In genomic region chr6:169072127-169073042, GRCh38 we compare ENCODE assay signal across 26 cellular contexts.
DNase-seq lines count a peak whose midpoint lies in the region; ATAC-seq, FAIRE-seq and TF ChIP-seq lines count a peak whose summit lies in the region.
"Had no signal": no experiment of that assay in that cellular context is flagged by ENCODE, and none has a peak within 500 bp of the region (broad histone marks: within the 10 kb centered on the region; RNA-seq: fewer than 3 reads in every experiment).

No MANE protein-coding gene starts in this region.

- POLR2A ChIA-PET in HepG2 (lab: Yijun Ruan, JAX) = no interaction called here

- no peak overlapping the region for H2BK5ac ChIP-seq in trophoblast cell (ENCODE audit: low read depth, low read length, poor library complexity)

- H2AK5ac ChIP-seq in trophoblast cell (ENCODE audit: low read length) = no peak overlapping the region

- H3K9ac ChIP-seq in HepG2 (ENCODE audit: insufficient read depth, low read depth, low read length) (no peak overlapping the region), colonic mucosa (ENCODE audit: low read depth in 2 of 2, low read length in 2 of 2) (peak overlapping the region in 1 of 2 donors; percentile 2), trophoblast cell (ENCODE audit: low read length) (no peak overlapping the region)
- H3K9ac ChIP-seq: BLaER1 had no signal

- H3K4me3 ChIP-seq in HepG2 (replicated peaks in 1 of 3; ENCODE audit: insufficient read depth in 1 of 3, low read depth in 2 of 3, low read length in 3 of 3) (no peak overlapping the region), right lobe of liver (no peak overlapping the region), colonic mucosa (no peak overlapping the region), trophoblast cell (ENCODE audit: low read depth, low read length) (no peak overlapping the region)
- H3K4me3 ChIP-seq: BLaER1, heart right ventricle, upper lobe of left lung had no signal

- H4K91ac ChIP-seq in trophoblast cell (ENCODE audit: low read depth, low read length) = peak overlapping the region; percentile 58

- H3K4me1 ChIP-seq in HepG2 (ENCODE audit: insufficient read depth, low read length) = no peaks in the 10 kb centered on the region
- H3K4me1 ChIP-seq in right lobe of liver = no peaks in the 10 kb centered on the region
- no peaks in the 10 kb centered on the region for H3K4me1 ChIP-seq in colonic mucosa
- H3K4me1 ChIP-seq in trophoblast cell (ENCODE audit: control insufficient read depth in 1 of 2, insufficient read depth in 2 of 2, low read length in 2 of 2) = peaks cover 0 to 6% of the 10 kb centered on the region in 2 experiments
- H3K4me1 ChIP-seq: BLaER1, Caco-2, upper lobe of left lung had no signal

- peak overlapping the region; percentile 1 for H2BK12ac ChIP-seq in trophoblast cell (ENCODE audit: low read length)

- no peak overlapping the region for H3K23ac ChIP-seq in trophoblast cell (ENCODE audit: low read length)

- H3K4me1 Mint-ChIP-seq in Calu3 (ENCODE audit: low read depth, unreplicated experiment) = peaks cover 27% of the 10 kb centered on the region
- H3K4me1 Mint-ChIP-seq: activated CD4-positive, alpha-beta T cell treated with anti-CD3 and anti-CD28 coated beads, Interleukin-2, amount 10 ng/mL, durations not matched to agents 7 days and 5 days; activated CD8-positive, alpha-beta memory T cell treated with anti-CD3 and anti-CD28 coated beads, Interleukin-2, amount 10 ng/mL, durations not matched to agents 7 days and 5 days; activated naive CD4-positive, alpha-beta T cell treated with anti-CD3 and anti-CD28 coated beads, Interleukin-2, amount 50 U/mL, for 24 hours; IgD-negative memory B cell; naive thymus-derived CD4-positive, alpha-beta T cell had no signal

- TF ChIP-seq POLR2A in HepG2 (IDR thresholded peaks at IDR 0.05; ENCODE audit: insufficient read depth in 1 of 2, low read depth in 2 of 2, low read length in 2 of 2) (no peak), right lobe of liver (IDR thresholded peaks at IDR 0.05) (no peak)

- no peak overlapping the region for H3K27ac Mint-ChIP-seq in Calu3 (ENCODE audit: unreplicated experiment)
- H3K27ac Mint-ChIP-seq: activated CD4-positive, alpha-beta T cell treated with anti-CD3 and anti-CD28 coated beads, Interleukin-2, amount 10 ng/mL, durations not matched to agents 7 days and 5 days; activated CD8-positive, alpha-beta memory T cell treated with anti-CD3 and anti-CD28 coated beads, Interleukin-2, amount 10 ng/mL, durations not matched to agents 7 days and 5 days; activated naive CD4-positive, alpha-beta T cell treated with anti-CD3 and anti-CD28 coated beads, Interleukin-2, amount 50 U/mL, for 24 hours; naive thymus-derived CD4-positive, alpha-beta T cell had no signal

- H3K4me3 Mint-ChIP-seq in Calu3 (ENCODE audit: low read depth, unreplicated experiment) = no peak overlapping the region
- H3K4me3 Mint-ChIP-seq: activated CD4-positive, alpha-beta T cell treated with anti-CD3 and anti-CD28 coated beads, Interleukin-2, amount 10 ng/mL, durations not matched to agents 7 days and 5 days; activated CD8-positive, alpha-beta memory T cell treated with anti-CD3 and anti-CD28 coated beads, Interleukin-2, amount 10 ng/mL, durations not matched to agents 7 days and 5 days; activated naive CD4-positive, alpha-beta T cell treated with anti-CD3 and anti-CD28 coated beads, Interleukin-2, amount 50 U/mL, for 24 hours; IgD-negative memory B cell; naive thymus-derived CD4-positive, alpha-beta T cell had no signal

- no peaks in the 10 kb centered on the region for H4K20me1 ChIP-seq in HepG2 (ENCODE audit: insufficient read depth, low read length)
- H4K20me1 ChIP-seq: BLaER1 had no signal

- H3K14ac ChIP-seq in trophoblast cell (ENCODE audit: low read length) = no peak overlapping the region

- CTCF ChIA-PET in HepG2 (lab: Yijun Ruan, JAX; ENCODE audit: low intra/inter-chr PET ratio, low total read pairs) = no interaction called here
- CTCF ChIA-PET in Calu3 (lab: Charles Lee) = no interaction called here

- H3K9me3 Mint-ChIP-seq in Calu3 (ENCODE audit: low read depth, unreplicated experiment) = peaks cover under 1% of the 10 kb centered on the region
- H3K9me3 Mint-ChIP-seq: activated CD4-positive, alpha-beta T cell treated with anti-CD3 and anti-CD28 coated beads, Interleukin-2, amount 10 ng/mL, durations not matched to agents 7 days and 5 days; activated naive CD4-positive, alpha-beta T cell treated with anti-CD3 and anti-CD28 coated beads, Interleukin-2, amount 50 U/mL, for 24 hours; IgD-negative memory B cell had no signal

- H4K12ac ChIP-seq in trophoblast cell (ENCODE audit: low read depth, low read length) = no peak overlapping the region

- H3K79me1 ChIP-seq in trophoblast cell (ENCODE audit: low read length) = peaks cover 2% of the 10 kb centered on the region

- H3K4me2 ChIP-seq in HepG2 (ENCODE audit: low read depth, low read length) = no peak overlapping the region
- H3K4me2 ChIP-seq in trophoblast cell (ENCODE audit: low read length) = no peak overlapping the region
- H3K4me2 ChIP-seq: BLaER1 had no signal

- H4K8ac ChIP-seq in trophoblast cell (ENCODE audit: low read depth, low read length) = no peak overlapping the region

- no peaks in the 10 kb centered on the region for H3K36me3 Mint-ChIP-seq in Calu3 (ENCODE audit: insufficient read depth, unreplicated experiment)
- H3K36me3 Mint-ChIP-seq: activated CD8-positive, alpha-beta memory T cell treated with anti-CD3 and anti-CD28 coated beads, Interleukin-2, amount 10 ng/mL, durations not matched to agents 7 days and 5 days; activated naive CD4-positive, alpha-beta T cell treated with anti-CD3 and anti-CD28 coated beads, Interleukin-2, amount 50 U/mL, for 24 hours; IgD-negative memory B cell; naive thymus-derived CD4-positive, alpha-beta T cell had no signal

- H3K36me3 ChIP-seq in HepG2 (replicated peaks in 1 of 2; ENCODE audit: control insufficient read depth in 1 of 2, insufficient read depth in 2 of 2, low read length in 2 of 2) (no peaks in the 10 kb centered on the region), right lobe of liver (no peaks in the 10 kb centered on the region), colonic mucosa (no peaks in the 10 kb centered on the region), trophoblast cell (ENCODE audit: control insufficient read depth in 1 of 2, insufficient read depth in 2 of 2, low read length in 2 of 2) (no peaks in the 10 kb centered on the region)
- H3K36me3 ChIP-seq: BLaER1, heart right ventricle, upper lobe of left lung had no signal

- H3K9me3 ChIP-seq in HepG2 (ENCODE audit: low read length) (no peaks in the 10 kb centered on the region), right lobe of liver (no peaks in the 10 kb centered on the region), colonic mucosa (no peaks in the 10 kb centered on the region), trophoblast cell (ENCODE audit: insufficient read depth, low read depth, low read length) (no peaks in the 10 kb centered on the region)
- H3K9me3 ChIP-seq: BLaER1, Caco-2, upper lobe of left lung had no signal

- FAIRE-seq in HepG2 (lab: Jason Lieb, UNC) = no peak

- peak; percentile 31; the same call in 2 of the 3 replicates for ATAC-seq in HepG2
- ATAC-seq in right lobe of liver = no peak
- no peak for ATAC-seq in GM21381 (IDR thresholded peaks at IDR 0.05; ENCODE audit: unreplicated experiment)
- ATAC-seq: activated CD8-positive, alpha-beta memory T cell treated with anti-CD3 and anti-CD28 coated beads, Interleukin-2, amount 10 ng/mL, durations not matched to agents 7 days and 5 days; HCT116; naive thymus-derived CD4-positive, alpha-beta T cell had no signal

- WGBS in HepG2 (ENCODE audit: low lambda C conversion rate) = 26% methylated on average over 19 of the region's 23 CpGs
- 60% methylated on average over 8 of the region's 23 CpGs for WGBS in right lobe of liver (ENCODE audit: insufficient coverage, low coverage, low lambda C conversion rate, missing lambda C conversion rate)
- no CpG with 5 or more reads among the region's 23 CpGs for WGBS in trophoblast cell (ENCODE audit: extremely low coverage, insufficient coverage, insufficient read length)

- BruUV-seq in HepG2 (replicated peaks; lab: Mats Ljungman, UMichigan) (no TSS peak), Calu3 (replicated peaks; lab: Mats Ljungman, UMichigan) (no TSS peak)

- DNase-seq in HepG2 (ENCODE audit: low spot score) (no peak), right lobe of liver (no peak), colonic mucosa (no peak), trophoblast cell (peak; percentile 7 to 38), NCI-H2196 treated with DMSO at 0.1 percent for 48 hours (lab: John Stamatoyannopoulos, UW; ENCODE audit: unreplicated experiment) (no peak), Calu3 (no peak), SHP77 treated with DMSO at 0.1 percent for 48 hours (lab: John Stamatoyannopoulos, UW) (no peak)
- DNase-seq: activated CD4-positive, alpha-beta T cell treated with anti-CD3 and anti-CD28 coated beads, Interleukin-2, amount 10 ng/mL, durations not matched to agents 7 days and 5 days; activated CD8-positive, alpha-beta memory T cell treated with anti-CD3 and anti-CD28 coated beads, Interleukin-2, amount 10 ng/mL, durations not matched to agents 7 days and 5 days; cerebellar nuclear complex; heart right ventricle; naive thymus-derived CD4-positive, alpha-beta T cell; NCI-H1105 treated with DMSO at 0.1 percent for 48 hours; NCI-H2029; NCI-H345; NCI-H82; nucleus accumbens; upper lobe of left lung had no signal

- H2AFZ ChIP-seq in HepG2 (ENCODE audit: low read length) = no peak overlapping the region
- no peak overlapping the region for H2AFZ ChIP-seq in trophoblast cell (ENCODE audit: insufficient read depth, low read length, poor library complexity)

- H3K27ac ChIP-seq in HepG2 (ENCODE audit: extremely low read length, insufficient read depth, low read length) (no peak overlapping the region), right lobe of liver (no peak overlapping the region), colonic mucosa (peak overlapping the region; percentile 23), trophoblast cell (ENCODE audit: low read depth, low read length) (no peak overlapping the region)
- H3K27ac ChIP-seq: BLaER1, RWPE1, upper lobe of left lung, VCaP had no signal

- TF ChIP-seq RAD21 in HepG2 (CRISPR knock-in tag; IDR thresholded peaks at IDR 0.05) = no peak

- peak overlapping the region; percentile 8 for H2BK120ac ChIP-seq in trophoblast cell (ENCODE audit: insufficient read depth, low read length, poor library complexity)

- peaks cover 7 to 59% of the 10 kb centered on the region in 2 experiments for H3K27me3 ChIP-seq in HepG2 (ENCODE audit: control insufficient read depth in 1 of 2, insufficient read depth in 2 of 2, low read length in 2 of 2)
- no peaks in the 10 kb centered on the region for H3K27me3 ChIP-seq in right lobe of liver
- no peaks in the 10 kb centered on the region for H3K27me3 ChIP-seq in colonic mucosa
- H3K27me3 ChIP-seq in trophoblast cell (ENCODE audit: insufficient read depth, low read length) = no peaks in the 10 kb centered on the region
- H3K27me3 ChIP-seq: BLaER1, upper lobe of left lung had no signal

- no peak overlapping the region for H3K4ac ChIP-seq in trophoblast cell (ENCODE audit: low read depth, low read length)

- in situ Hi-C loops in HepG2 (cut with HindIII; ENCODE audit: extremely low pct_ligation_motif_present, low pct_unique_long_range_greater_than_20kb) = no loop called here

- TF ChIP-seq CTCF in HepG2 (CRISPR knock-in tag; IDR thresholded peaks at IDR 0.05) (no peak), right lobe of liver (IDR thresholded peaks at IDR 0.05) (no peak), colonic mucosa (IDR thresholded peaks at IDR 0.05) (no peak), Calu3 (IDR thresholded peaks at IDR 0.05; ENCODE audit: unreplicated experiment) (no peak)

- H3K27me3 Mint-ChIP-seq in Calu3 (ENCODE audit: unreplicated experiment) = no peaks in the 10 kb centered on the region
- H3K27me3 Mint-ChIP-seq: activated CD4-positive, alpha-beta T cell treated with anti-CD3 and anti-CD28 coated beads, Interleukin-2, amount 10 ng/mL, durations not matched to agents 7 days and 5 days; activated CD8-positive, alpha-beta memory T cell treated with anti-CD3 and anti-CD28 coated beads, Interleukin-2, amount 10 ng/mL, durations not matched to agents 7 days and 5 days had no signal

- no peak overlapping the region for H3K18ac ChIP-seq in trophoblast cell (ENCODE audit: low read length)

- H3K79me2 ChIP-seq in HepG2 (ENCODE audit: insufficient read depth, low read length) = no peaks in the 10 kb centered on the region
- no peaks in the 10 kb centered on the region for H3K79me2 ChIP-seq in trophoblast cell (ENCODE audit: control insufficient read depth, insufficient read depth, low read length, poor library complexity)

- TF ChIP-seq EP300 in HepG2 (IDR thresholded peaks at IDR 0.05; ENCODE audit: low read depth in 2 of 2, low read length in 2 of 2) (no peak), HepG2 (CRISPR knock-in tag; IDR thresholded peaks at IDR 0.05; ENCODE audit: borderline replicate concordance) (no peak)

- intact Hi-C loops in HepG2 (cut with micrococcal nuclease; ENCODE audit: unreplicated experiment) = no loop called here
- intact Hi-C loops in right lobe of liver (cut with DNase I) = no loop called here
- intact Hi-C loops in colonic mucosa (cut with DNase I) = no loop called here
- intact Hi-C loops in Calu3 (cut with micrococcal nuclease; ENCODE audit: unreplicated experiment) = no loop called here

Comparison
In these comparisons a context has a peak if more than half of its experiments do, and no peak if none do; other contexts are left out.
1. DNase-seq: peak in trophoblast cell (2 of 2); none in HepG2 (single experiment), right lobe of liver (0 of 3), colonic mucosa (single experiment), NCI-H2196 treated with DMSO at 0.1 percent for 48 hours (single experiment), Calu3 (single experiment) and SHP77 treated with DMSO at 0.1 percent for 48 hours (single experiment).